In the genomic region with DNA sequence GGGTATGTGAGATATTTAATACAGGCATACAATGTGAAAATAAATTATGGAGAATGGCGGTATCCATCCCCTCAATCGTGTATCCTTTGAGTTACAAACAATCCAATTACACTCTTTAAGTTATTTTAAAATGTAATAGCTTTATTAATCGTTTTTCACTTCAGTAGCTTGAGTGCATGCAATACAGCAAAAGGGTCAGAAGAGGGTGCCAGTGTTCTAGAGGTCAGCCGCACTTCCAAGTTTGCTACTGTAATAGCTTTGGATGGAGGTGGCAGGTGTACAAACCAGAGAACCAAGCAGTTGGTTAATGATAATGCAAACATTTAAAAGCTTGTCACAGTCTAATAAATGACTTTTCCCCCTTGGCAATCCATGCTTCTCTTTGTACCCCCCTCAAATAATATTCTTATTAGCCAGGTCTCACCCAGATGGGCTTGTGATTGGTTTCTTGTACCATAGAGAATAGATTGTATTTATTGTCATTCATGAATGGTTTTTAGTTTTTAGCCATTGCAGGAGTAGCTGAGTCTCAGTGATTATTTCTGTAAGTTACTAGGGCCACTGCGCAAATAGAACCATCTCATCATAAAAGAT, we compare ENCODE assay signal across 7 cellular contexts.
DNase-seq lines count a peak whose midpoint lies in the region; FAIRE-seq and TF ChIP-seq lines count a peak whose summit lies in the region.

No MANE protein-coding gene starts in this region.

- no peaks in the 10 kb centered on the region for H4K20me1 ChIP-seq in keratinocyte (ENCODE audit: control insufficient read depth, extremely low read depth, insufficient read depth, low read length)

- H3K9me3 ChIP-seq in WERI-Rb-1 (ENCODE audit: severe bottlenecking) (no peaks in the 10 kb centered on the region), keratinocyte (ENCODE audit: control insufficient read depth, low read depth, low read length) (no peaks in the 10 kb centered on the region)

- TF ChIP-seq CTCF in WERI-Rb-1 (IDR thresholded peaks at IDR 0.05; ENCODE audit: low read depth, low read length) (peak; percentile 70), cardiac fibroblast (IDR thresholded peaks at IDR 0.05; ENCODE audit: low read depth, low read length) (peak; percentile 91), keratinocyte (optimal IDR thresholded peaks at IDR 0.05 in 1 of 3, IDR thresholded peaks at IDR 0.05 in 1 of 3, conservative IDR thresholded peaks at IDR 0.05 in 1 of 3; ENCODE audit: extremely low read depth in 1 of 3, insufficient read depth in 2 of 3, low read length in 3 of 3) (peak; percentile 74 to 84 (median 78))

- FAIRE-seq in GM19239 (lab: Jason Lieb, UNC) = peak; percentile 74
- FAIRE-seq in keratinocyte (lab: Jason Lieb, UNC) = peak; percentile 87

- peaks cover 30% of the 10 kb centered on the region for H3K4me1 ChIP-seq in keratinocyte (ENCODE audit: control insufficient read depth, extremely low read depth, insufficient read depth, low read length)

- H3K79me2 ChIP-seq in keratinocyte (ENCODE audit: control insufficient read depth, insufficient read depth, low read length) = peaks cover 2% of the 10 kb centered on the region

- no peak overlapping the region for H2AFZ ChIP-seq in keratinocyte (ENCODE audit: control insufficient read depth, low read length)

- dilution Hi-C loops in keratinocyte (cut with MboI; ENCODE audit: extremely low pct_ligation_motif_present, low sequenced_read_pairs) = no loop called here

- no peak overlapping the region for H3K9ac ChIP-seq in keratinocyte (ENCODE audit: control insufficient read depth, extremely low read depth, insufficient read depth, low read length)

- H3K27me3 ChIP-seq in WERI-Rb-1 (ENCODE audit: insufficient read depth, low read depth, severe bottlenecking) (no peaks in the 10 kb centered on the region), keratinocyte (ENCODE audit: control insufficient read depth, extremely low read depth, insufficient read depth, low read length) (no peaks in the 10 kb centered on the region)

- DNase-seq in GM19239 (ENCODE audit: insufficient read length, low spot score) (peak; percentile 15), NCI-H2196 treated with DMSO at 0.1 percent for 48 hours (lab: John Stamatoyannopoulos, UW; ENCODE audit: unreplicated experiment) (peak; percentile 26), WERI-Rb-1 (peak; percentile 62), cardiac fibroblast (ENCODE audit: low read depth in 2 of 2) (peak; percentile 86 to 88), keratinocyte (ENCODE audit: low read depth, low spot score) (no peak), SKM-1 treated with dmso at 0.1 percent for 144 hours (lab: John Stamatoyannopoulos, UW; ENCODE audit: unreplicated experiment) (no peak)
- peak; percentile 65 for DNase-seq in stimulated activated CD4-positive, alpha-beta T cell treated with anti-CD3 and anti-CD28 coated beads, Interleukin-1b, Interleukin-23, amount 100 ng/mL, for 48 hours

- H3K4me2 ChIP-seq in keratinocyte (ENCODE audit: control insufficient read depth, extremely low read depth, insufficient read depth, low read depth, low read length) = no peak overlapping the region

- H3K9me1 ChIP-seq in keratinocyte (ENCODE audit: control insufficient read depth, extremely low read depth, insufficient read depth, low read length) = no peaks in the 10 kb centered on the region

- H3K27ac ChIP-seq in WERI-Rb-1 = no peak overlapping the region
- H3K27ac ChIP-seq in keratinocyte (ENCODE audit: control insufficient read depth, insufficient read depth, low read length) = no peak overlapping the region

- H3K36me3 ChIP-seq in WERI-Rb-1 (no peaks in the 10 kb centered on the region), keratinocyte (ENCODE audit: control insufficient read depth in 2 of 2, extremely low read depth in 1 of 2, insufficient read depth in 2 of 2, low read length in 2 of 2) (peaks cover 0 to 3% of the 10 kb centered on the region in 2 experiments)

- H3K4me3 ChIP-seq in WERI-Rb-1 (ENCODE audit: low read depth, low read length) = no peak overlapping the region
- no peak overlapping the region for H3K4me3 ChIP-seq in cardiac fibroblast (replicated peaks in 1 of 2; ENCODE audit: low read depth in 2 of 2, low read length in 2 of 2)
- no peak overlapping the region for H3K4me3 ChIP-seq in keratinocyte (ENCODE audit: control insufficient read depth in 2 of 3, extremely low read depth in 1 of 3, insufficient read depth in 2 of 3, low read depth in 1 of 3, low read length in 3 of 3)

Comparison
In these comparisons a context has a peak if more than half of its experiments do, and no peak if none do; other contexts are left out.
1. DNase-seq: peak in GM19239 (single experiment), NCI-H2196 treated with DMSO at 0.1 percent for 48 hours (single experiment), WERI-Rb-1 (single experiment), cardiac fibroblast (2 of 2) and stimulated activated CD4-positive, alpha-beta T cell treated with anti-CD3 and anti-CD28 coated beads, Interleukin-1b, Interleukin-23, amount 100 ng/mL, for 48 hours (single experiment); none in keratinocyte (single experiment) and SKM-1 treated with dmso at 0.1 percent for 144 hours (single experiment).
2. Peak in every context shown above with its lines, with median percentiles within 50 percentile points of each other: CTCF ChIP-seq.